9 cellular contexts compared by ENCODE assay signal in genomic region chr13:52806029-52806428, GRCh38. TPM values are rescaled to one million over a fixed set of nuclear protein-coding genes. Genes with fewer than 3 reads are reported as not detected.
"Had no signal": no experiment of that assay in that cellular context is flagged by ENCODE, and none has a peak within 500 bp of the region (broad histone marks: within the 10 kb centered on the region; RNA-seq: fewer than 3 reads in every experiment).

No MANE protein-coding gene starts in this region.

- ATAC-seq: GM23338, HCT116 had no signal

- H3K4me3 Mint-ChIP-seq: GM23338, H9, HFFc6 had no signal

- DNase-seq: GM23248, GOT3, H7, H9, HCEC 1CT, HFFc6 had no signal

- H3K9me3 Mint-ChIP-seq: GM23338, H9, HFFc6 had no signal

- H3K27ac Mint-ChIP-seq: GM23338, H9, HFFc6 had no signal

RNA-seq across cellular contexts. Expression of gene PCDH8, which starts 42.4 kb away (rescaled TPM):
- total RNA-seq: GM23248, H4, HFFc6 had no signal
